In the genomic region with DNA sequence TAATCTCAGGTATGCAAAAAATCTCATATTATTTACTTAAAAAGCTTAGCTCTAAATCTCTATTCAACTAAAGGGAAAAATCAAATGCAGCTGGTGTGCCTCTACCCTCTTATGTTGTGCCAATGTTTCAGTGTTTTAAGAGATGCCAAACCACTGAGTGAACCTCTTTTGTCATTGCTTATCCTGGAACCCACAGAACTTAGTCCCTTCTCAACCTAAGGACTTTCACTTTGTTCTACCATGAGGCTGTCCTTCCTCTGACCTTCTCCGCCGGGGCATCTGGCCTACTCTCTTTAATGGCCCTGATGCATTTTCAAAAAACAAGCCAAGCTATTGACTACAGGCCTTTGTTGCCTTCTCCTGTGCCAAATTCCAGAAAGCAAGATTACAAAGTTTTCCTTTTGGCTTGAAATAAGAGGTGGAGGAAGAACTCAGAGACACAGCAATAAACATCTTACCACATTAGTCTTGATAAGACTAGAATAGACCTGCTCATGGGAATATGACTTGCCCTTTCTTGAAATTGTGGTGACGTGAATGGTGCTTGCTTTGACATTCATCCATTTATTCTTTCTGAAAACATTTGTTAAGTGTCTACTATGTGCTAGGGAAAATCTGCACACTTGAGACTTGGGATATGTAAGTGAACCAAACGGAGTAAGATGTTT, we compare ENCODE assay signal across 20 cellular contexts.
DNase-seq lines count a peak whose midpoint lies in the region; ATAC-seq and TF ChIP-seq lines count a peak whose summit lies in the region.
"Had no signal": no experiment of that assay in that cellular context is flagged by ENCODE, and none has a peak within 500 bp of the region (broad histone marks: within the 10 kb centered on the region; RNA-seq: fewer than 3 reads in every experiment).

No MANE protein-coding gene starts in this region.

- H3K9me2 ChIP-seq in PC-3 (replicated peaks; ENCODE audit: low read length), result no peaks in the 10 kb centered on the region

- CTCF ChIA-PET in PC-3 (lab: Charles Lee), result no interaction called here

- H3K9ac ChIP-seq in PC-3 (ENCODE audit: low read length), result no peak overlapping the region

- no peak overlapping the region for H3K27ac ChIP-seq in PC-3 (ENCODE audit: low read length)
- H3K27ac ChIP-seq: HL-60, testis had no signal

- no peak overlapping the region for H3K4me2 ChIP-seq in PC-3 (ENCODE audit: low read length)

- DNase-seq in EH (ENCODE audit: low read depth), result peak; percentile 2
- DNase-seq in fibroblast of gingiva (ENCODE audit: low read depth), result peak; percentile 48
- no peak for DNase-seq in progenitor cell of endocrine pancreas (ENCODE audit: low spot score, unreplicated experiment)
- DNase-seq in PC-3, result no peak
- no peak for DNase-seq in activated naive CD4-positive, alpha-beta T cell treated with anti-CD3 and anti-CD28 coated beads, Interleukin-2, amount 50 U/mL, for 16 hours
- DNase-seq in activated CD4-positive, alpha-beta T cell treated with anti-CD3 and anti-CD28 coated beads, Interleukin-2, amount 50 U/mL, for 4 hours, result no peak
- no peak for DNase-seq in stimulated activated CD4-positive, alpha-beta T cell treated with anti-CD3 and anti-CD28 coated beads, Interleukin-4, amount 100 ng/mL, for 4 hours
- DNase-seq: activated CD4-positive, alpha-beta T cell treated with anti-CD3 and anti-CD28 coated beads, Interleukin-2, amount 50 U/mL, for 1 hour; activated T-cell treated with anti-CD3 and anti-CD28 coated beads for 4 hours; NCI-H187 treated with DMSO at 0.1 percent for 48 hours; NK-92 treated with Interleukin-12 subunit alpha and Interleukin-12 subunit beta, amount 100 ng/mL, for 24 hours; RPMI8226; stimulated activated CD4-positive, alpha-beta T cell treated with anti-CD3 and anti-CD28 coated beads, Interleukin-12 subunit alpha, Interleukin-12 subunit beta, amount 100 ng/mL, for 4 hours; testis had no signal

- H3K4me1 Mint-ChIP-seq in progenitor cell of endocrine pancreas (ENCODE audit: low read depth), result peaks cover 4% of the 10 kb centered on the region
- H3K4me1 Mint-ChIP-seq: IgD-negative memory B cell, neural crest cell had no signal

- peaks cover 3% of the 10 kb centered on the region for H3K27me3 Mint-ChIP-seq in progenitor cell of endocrine pancreas
- H3K27me3 Mint-ChIP-seq: IgD-negative memory B cell had no signal

- no peaks in the 10 kb centered on the region for H3K27me3 ChIP-seq in PC-3 (ENCODE audit: low read length)
- H3K27me3 ChIP-seq: testis had no signal

- no peak overlapping the region for H3K4me3 Mint-ChIP-seq in progenitor cell of endocrine pancreas (ENCODE audit: low read depth)
- H3K4me3 Mint-ChIP-seq: IgD-negative memory B cell, mesothelial cell of epicardium, neural crest cell had no signal

- H3K27ac Mint-ChIP-seq in progenitor cell of endocrine pancreas, result peak overlapping the region; percentile 25
- H3K27ac Mint-ChIP-seq: IgD-negative memory B cell had no signal

- BruUV-seq in PC-3 (replicated peaks; lab: Mats Ljungman, UMichigan), result no TSS peak

- no peaks in the 10 kb centered on the region for H3K79me2 ChIP-seq in PC-3 (ENCODE audit: low read length)

- no peak for TF ChIP-seq CTCF in progenitor cell of endocrine pancreas (IDR thresholded peaks at IDR 0.05; ENCODE audit: unreplicated experiment)
- no peak for TF ChIP-seq CTCF in PC-3 (conservative IDR thresholded peaks at IDR 0.05; ENCODE audit: low read depth, low read length)

- no peaks in the 10 kb centered on the region for H3K36me3 ChIP-seq in PC-3 (ENCODE audit: low read depth, low read length)

- H3K4me1 ChIP-seq in PC-3 (ENCODE audit: insufficient read depth, low read length), result no peaks in the 10 kb centered on the region
- H3K4me1 ChIP-seq: testis had no signal

- no peak overlapping the region for H2AFZ ChIP-seq in PC-3 (ENCODE audit: low read length)

- POLR2A ChIA-PET in PC-3 (lab: Charles Lee; ENCODE audit: unreplicated experiment), result no interaction called here

- peak; percentile 81 for ATAC-seq in SK-N-SH treated with all-trans-retinoic acid at 6 μM for 48 hours
- no peak for ATAC-seq in PC-3
- ATAC-seq: left lobe of liver had no signal

- no peaks in the 10 kb centered on the region for H3K9me3 ChIP-seq in PC-3 (ENCODE audit: low read length)
- H3K9me3 ChIP-seq: testis had no signal

- intact Hi-C loops in PC-3 (cut with micrococcal nuclease), result no loop called here

- no peak overlapping the region for H3K4me3 ChIP-seq in PC-3 (ENCODE audit: low read length)
- H3K4me3 ChIP-seq: testis had no signal

- H3F3A ChIP-seq in PC-3 (ENCODE audit: low read length, unreplicated experiment), result no peaks in the 10 kb centered on the region

- no peaks in the 10 kb centered on the region for H3K9me3 Mint-ChIP-seq in progenitor cell of endocrine pancreas (ENCODE audit: low read depth)
- H3K9me3 Mint-ChIP-seq: IgD-negative memory B cell had no signal

- no peaks in the 10 kb centered on the region for H3K36me3 Mint-ChIP-seq in progenitor cell of endocrine pancreas (ENCODE audit: insufficient read depth)
- H3K36me3 Mint-ChIP-seq: IgD-negative memory B cell, mesothelial cell of epicardium had no signal

- no peaks in the 10 kb centered on the region for H4K20me1 ChIP-seq in PC-3 (ENCODE audit: low read length)

TF ChIP-seq in SK-N-SH treated with all-trans-retinoic acid at 6 μM for 48 hours, 23 proteins besides CTCF, POLR2A, EP300 and RAD21:
- TF ChIP-seq BACH2 (CRISPR knock-in tag; IDR thresholded peaks at IDR 0.05; ENCODE audit: borderline replicate concordance) (no peak), ISL1 (CRISPR knock-in tag; IDR thresholded peaks at IDR 0.05) (peak; percentile 2; the same call in 1 of the 2 replicates)

Comparison
In these comparisons a context has a peak if more than half of its experiments do, and no peak if none do; other contexts are left out.
1. DNase-seq: peak in EH (single experiment) and fibroblast of gingiva (single experiment); none in progenitor cell of endocrine pancreas (single experiment), PC-3 (single experiment), activated naive CD4-positive, alpha-beta T cell treated with anti-CD3 and anti-CD28 coated beads, Interleukin-2, amount 50 U/mL, for 16 hours (single experiment), activated CD4-positive, alpha-beta T cell treated with anti-CD3 and anti-CD28 coated beads, Interleukin-2, amount 50 U/mL, for 4 hours (0 of 2) and stimulated activated CD4-positive, alpha-beta T cell treated with anti-CD3 and anti-CD28 coated beads, Interleukin-4, amount 100 ng/mL, for 4 hours (0 of 2).